Comparison of ENCODE assay signal across 26 cellular contexts in the genomic region with DNA sequence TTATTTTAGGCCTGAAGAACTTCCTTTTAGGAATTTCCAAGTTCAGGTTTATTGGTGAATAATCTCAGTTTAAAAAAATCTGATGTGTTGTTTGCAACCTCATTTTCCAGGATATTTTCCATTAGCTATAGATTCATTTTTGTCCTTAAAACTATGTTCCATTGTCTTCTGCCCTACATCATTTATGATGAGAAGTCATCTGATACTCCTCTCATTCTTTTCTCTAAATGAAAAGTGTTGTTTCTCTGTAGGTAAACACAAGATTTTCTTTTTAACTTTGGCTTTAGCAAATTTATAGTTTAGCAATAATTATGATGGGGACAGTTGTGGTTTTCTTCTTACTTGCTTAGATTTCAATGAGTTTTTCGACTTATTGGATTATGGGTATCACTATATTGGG.
"Had no signal": no experiment of that assay in that cellular context is flagged by ENCODE, and none has a peak within 500 bp of the region (broad histone marks: within the 10 kb centered on the region; RNA-seq: fewer than 3 reads in every experiment).

No MANE protein-coding gene starts in this region.

- FAIRE-seq: endothelial cell of umbilical vein, islet of Langerhans had no signal

- H3K4me3 ChIP-seq: esophagus muscularis mucosa, gastroesophageal sphincter, heart right ventricle, left ventricle myocardium inferior, lower lobe of right lung, prostate gland, right atrium auricular region, sigmoid colon, stomach, thyroid gland, vagina had no signal

- H3K4me1 ChIP-seq: esophagus muscularis mucosa, foreskin keratinocyte, gastroesophageal sphincter, left ventricle myocardium inferior, lower lobe of right lung, prostate gland, right atrium auricular region, sigmoid colon, stomach, thyroid gland, vagina had no signal

- H3K9me3 ChIP-seq: prostate gland, thyroid gland, vagina had no signal

- ATAC-seq: foreskin keratinocyte; gastroesophageal sphincter; heart right ventricle; left colon; lower lobe of right lung; naive thymus-derived CD8-positive, alpha-beta T cell; stimulated activated effector memory CD8-positive, alpha-beta T cell treated with anti-CD3 and anti-CD28 coated beads, Interleukin-12 subunit alpha, Interleukin-12 subunit beta, amount 100 ng/mL, for 72 hours had no signal

- H3K27ac ChIP-seq: esophagus muscularis mucosa, foreskin keratinocyte, gastroesophageal sphincter, heart right ventricle, left ventricle myocardium inferior, lower lobe of right lung, prostate gland, right atrium auricular region, sigmoid colon, stomach, thyroid gland, vagina had no signal

- H3K27me3 ChIP-seq: esophagus muscularis mucosa, foreskin keratinocyte, gastroesophageal sphincter, right atrium auricular region, sigmoid colon, stomach, thyroid gland, vagina had no signal

- DNase-seq: dermis blood vessel endothelial cell; effector memory CD4-positive, alpha-beta T cell; foreskin keratinocyte; heart right ventricle; hippocampal formation; left colon; left ventricle myocardium inferior; lower lobe of right lung; naive thymus-derived CD8-positive, alpha-beta T cell; nephron progenitor cell; nucleus accumbens; sigmoid colon; stimulated activated CD4-positive, alpha-beta T cell treated with anti-CD3 and anti-CD28 coated beads, Interleukin-2, amount 100 ng/mL, for 24 hours; stimulated activated CD4-positive, alpha-beta T cell treated with anti-CD3 and anti-CD28 coated beads, Interleukin-4, amount 100 ng/mL, for 24 hours; stimulated activated naive CD4-positive, alpha-beta T cell treated with Interleukin-2 at 50 U/mL for 16 hours; stomach; thyroid gland; trophoblast cell had no signal

- H3K36me3 ChIP-seq: esophagus muscularis mucosa, gastroesophageal sphincter, heart right ventricle, left ventricle myocardium inferior, lower lobe of right lung, prostate gland, right atrium auricular region, sigmoid colon, stomach, thyroid gland, vagina had no signal
